In the genomic region with DNA sequence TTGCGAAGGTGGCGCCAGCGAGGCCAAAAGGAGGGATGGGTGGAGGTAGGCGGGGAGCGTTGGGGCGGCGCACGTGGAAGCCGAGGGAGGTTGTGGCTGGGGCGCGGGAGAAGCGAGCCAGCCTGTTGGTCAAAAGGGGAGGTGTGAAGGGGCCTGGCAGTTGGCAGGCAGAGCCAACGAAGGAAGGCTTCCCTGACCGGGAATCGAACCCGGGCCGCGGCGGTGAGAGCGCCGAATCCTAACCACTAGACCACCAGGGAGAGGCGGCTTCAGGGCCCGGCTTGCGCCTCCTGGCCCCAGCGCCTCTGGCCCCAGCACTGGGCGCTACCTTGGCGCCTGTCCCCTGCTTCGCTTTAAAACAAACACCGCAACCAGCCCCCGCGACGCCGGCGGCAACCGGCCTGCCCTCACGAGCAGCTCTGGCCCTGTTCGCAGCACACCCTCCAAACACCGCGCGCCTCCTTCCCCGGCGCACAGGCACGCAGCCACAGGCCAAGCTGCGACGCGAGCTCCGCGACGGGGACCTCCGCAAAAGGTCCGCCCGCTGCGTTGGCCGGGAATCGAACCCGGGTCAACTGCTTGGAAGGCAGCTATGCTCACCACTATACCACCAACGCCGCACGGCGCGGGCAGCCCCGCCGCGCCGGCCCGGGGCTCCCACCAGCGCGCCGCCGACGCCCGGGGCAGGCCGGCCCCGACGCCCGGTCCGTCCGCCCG, we compare ENCODE assay signal across 10 cellular contexts. TPM values are rescaled to one million over a fixed set of nuclear protein-coding genes. Genes with fewer than 3 reads are reported as not detected.
DNase-seq lines count a peak whose midpoint lies in the region; ATAC-seq and TF ChIP-seq lines count a peak whose summit lies in the region.
"Not testable (repeated sequence)": the region's sequence is repeated elsewhere in the genome, so short reads cannot be mapped to it uniquely, and the experiment has no call there.
"Had no signal": no experiment of that assay in that cellular context is flagged by ENCODE, and none has a peak within 500 bp of the region (broad histone marks: within the 10 kb centered on the region; RNA-seq: fewer than 3 reads in every experiment).

No MANE protein-coding gene starts in this region.

- TF ChIP-seq CTCF in heart right ventricle (IDR thresholded peaks at IDR 0.05) = not testable (repeated sequence)

- not testable (repeated sequence) for H3K4me3 Mint-ChIP-seq in activated T-cell treated with anti-CD3 and anti-CD28 coated beads, Interleukin-2, amount 50 U/mL, for 4 hours; stimulated activated effector memory CD8-positive, alpha-beta T cell treated with anti-CD3 and anti-CD28 coated beads, Interleukin-12 subunit alpha, Interleukin-12 subunit beta, amount 100 ng/mL, for 72 hours

- peak; percentile 42 for ATAC-seq in GM18520 (IDR thresholded peaks at IDR 0.05; ENCODE audit: unreplicated experiment)
- ATAC-seq in GM21360 (IDR thresholded peaks at IDR 0.05; ENCODE audit: unreplicated experiment) = peak; percentile 39
- ATAC-seq in HG02588 (IDR thresholded peaks at IDR 0.05; ENCODE audit: unreplicated experiment) = peak; percentile 19
- ATAC-seq in HG03095 (IDR thresholded peaks at IDR 0.05; ENCODE audit: unreplicated experiment) = peak; percentile 43
- ATAC-seq in HG03565 (IDR thresholded peaks at IDR 0.05; ENCODE audit: unreplicated experiment) = peak; percentile 36
- peak; percentile 63 to 66 for ATAC-seq in activated T-cell treated with anti-CD3 and anti-CD28 coated beads, Interleukin-2, amount 50 U/mL, for 4 hours
- ATAC-seq in heart right ventricle = peak in 7 of 8 donors; percentile 23 to 62 (median 46)
- ATAC-seq in stimulated activated effector memory CD8-positive, alpha-beta T cell treated with anti-CD3 and anti-CD28 coated beads, Interleukin-12 subunit alpha, Interleukin-12 subunit beta, amount 100 ng/mL, for 72 hours = peak; percentile 57

- not testable (repeated sequence) for H3K9me3 Mint-ChIP-seq in activated T-cell treated with anti-CD3 and anti-CD28 coated beads, Interleukin-2, amount 50 U/mL, for 4 hours; stimulated activated effector memory CD8-positive, alpha-beta T cell treated with anti-CD3 and anti-CD28 coated beads, Interleukin-12 subunit alpha, Interleukin-12 subunit beta, amount 100 ng/mL, for 72 hours

- peaks cover 10% of the 10 kb centered on the region for H3K27me3 Mint-ChIP-seq in activated T-cell treated with anti-CD3 and anti-CD28 coated beads, Interleukin-2, amount 50 U/mL, for 4 hours (ENCODE audit: low read depth)

- H3K4me3 ChIP-seq in heart right ventricle = not testable (repeated sequence)

- H3K27me3 ChIP-seq in heart right ventricle = not testable (repeated sequence)

- intact Hi-C loops in heart right ventricle (cut with DNase I) = not testable (repeated sequence)

- not testable (repeated sequence) for H3K27ac Mint-ChIP-seq in stimulated activated effector memory CD8-positive, alpha-beta T cell treated with anti-CD3 and anti-CD28 coated beads, Interleukin-12 subunit alpha, Interleukin-12 subunit beta, amount 100 ng/mL, for 72 hours

- not testable (repeated sequence) for H3K9me3 ChIP-seq in heart right ventricle

- DNase-seq in activated T-cell treated with anti-CD3 and anti-CD28 coated beads, Interleukin-2, amount 50 U/mL, for 4 hours; heart right ventricle; stimulated activated effector memory CD8-positive, alpha-beta T cell treated with anti-CD3 and anti-CD28 coated beads, Interleukin-12 subunit alpha, Interleukin-12 subunit beta, amount 100 ng/mL, for 72 hours (ENCODE audit: low spot score in 2 of 2): not testable (repeated sequence)

- H3K36me3 ChIP-seq in heart right ventricle = not testable (repeated sequence)

- H3K27ac ChIP-seq in heart right ventricle = not testable (repeated sequence)

- no CpG with 5 or more reads among the region's 79 CpGs for WGBS in heart right ventricle, 2 donors

- H3K36me3 Mint-ChIP-seq in activated T-cell treated with anti-CD3 and anti-CD28 coated beads, Interleukin-2, amount 50 U/mL, for 4 hours (ENCODE audit: insufficient read depth); stimulated activated effector memory CD8-positive, alpha-beta T cell treated with anti-CD3 and anti-CD28 coated beads, Interleukin-12 subunit alpha, Interleukin-12 subunit beta, amount 100 ng/mL, for 72 hours: not testable (repeated sequence)

- not testable (repeated sequence) for H3K4me1 ChIP-seq in heart right ventricle

- H3K4me1 Mint-ChIP-seq in activated T-cell treated with anti-CD3 and anti-CD28 coated beads, Interleukin-2, amount 50 U/mL, for 4 hours (ENCODE audit: low read depth); stimulated activated effector memory CD8-positive, alpha-beta T cell treated with anti-CD3 and anti-CD28 coated beads, Interleukin-12 subunit alpha, Interleukin-12 subunit beta, amount 100 ng/mL, for 72 hours: not testable (repeated sequence)

RNA-seq across cellular contexts. Expression of gene FCGR2A, which starts 58.1 kb away (rescaled TPM):
- under 1 TPM; 0.29 to 0.86 (median 0.38) TPM for total RNA-seq in activated T-cell treated with anti-CD3 and anti-CD28 coated beads, Interleukin-2, amount 50 U/mL, for 4 hours
- 10 to 100 TPM in 5 of 10 donors, 1 to 10 TPM in 5; 4.2 to 66.0 (median 9.9) TPM for total RNA-seq in heart right ventricle
- 10 to 100 TPM; 11.3 to 16.4 TPM for polyA plus RNA-seq in heart right ventricle
- total RNA-seq: activated CD8-positive, alpha-beta memory T cell treated with anti-CD3 and anti-CD28 coated beads for 36 hours; T-helper 1 cell treated with Interleukin-12 subunit alpha and Interleukin-12 subunit beta and Interleukin-4 antibody, amounts not matched to agents 30 ng/mL and 1 ng/mL, for 36 hours had no signal
